8 cellular contexts compared by ENCODE assay signal in genomic region chr21:44845418-44846200, GRCh38. TPM values are rescaled to one million over a fixed set of nuclear protein-coding genes. Genes with fewer than 3 reads are reported as not detected.
A peak's percentile ranks its signal among the peaks of the same experiment; 100 is the strongest.
DNase-seq lines count a peak whose midpoint lies in the region; ATAC-seq, FAIRE-seq and TF ChIP-seq lines count a peak whose summit lies in the region.

No MANE protein-coding gene starts in this region.

- CTCF ChIA-PET in IMR-90 (lab: Yijun Ruan, JAX): no interaction called here

- no peak overlapping the region for H4K91ac ChIP-seq in IMR-90 (ENCODE audit: insufficient read depth, low read depth, low read length)

- H2BK15ac ChIP-seq in IMR-90 (ENCODE audit: low read depth, low read length): no peak overlapping the region

- peak; percentile 43 for TF ChIP-seq CTCF in IMR-90 (conservative IDR thresholded peaks at IDR 0.05; ENCODE audit: low read depth, low read length)
- TF ChIP-seq CTCF in bronchial epithelial cell (IDR thresholded peaks at IDR 0.05; ENCODE audit: insufficient read depth, low read length, severe bottlenecking): peak; percentile 57

- BruUV-seq in IMR-90 (replicated peaks; lab: Mats Ljungman, UMichigan): no TSS peak

- H3K27ac ChIP-seq in IMR-90 (ENCODE audit: insufficient read depth, low read length): no peak overlapping the region

- no peak overlapping the region for H3K18ac ChIP-seq in IMR-90 (ENCODE audit: low read depth, low read length)

- peaks cover 3 to 11% of the 10 kb centered on the region in 2 experiments; a peak in 1 of 4 replicates for H3K79me1 ChIP-seq in IMR-90 (ENCODE audit: low read depth in 1 of 2, low read length in 2 of 2)

- H3K27me3 ChIP-seq in IMR-90 (ENCODE audit: control insufficient read depth, insufficient read depth, low read length) (peaks cover 20% of the 10 kb centered on the region), bronchial epithelial cell (ENCODE audit: control insufficient read depth, insufficient read depth, low read length) (no peaks in the 10 kb centered on the region)

- no peak overlapping the region for H3K9ac ChIP-seq in IMR-90 (ENCODE audit: low read depth, low read length)

- WGBS in IMR-90 (ENCODE audit: extremely low coverage in 2 of 2, insufficient read length in 1 of 2), 2 experiments: 5% methylated on average over 10 of the region's 34 CpGs; no CpG with 5 or more reads in 1 of the 2 experiments

- no peak for TF ChIP-seq POLR2A in IMR-90 (IDR thresholded peaks at IDR 0.05; ENCODE audit: low read depth, low read length)

- DNase-seq in NCI-H2029 (lab: John Stamatoyannopoulos, UW): peak; percentile 32
- no peak for DNase-seq in NCI-H2029 treated with DMSO at 0.1 percent for 48 hours (lab: John Stamatoyannopoulos, UW)
- DNase-seq in IMR-90: peak; percentile 24
- DNase-seq in T-helper 22 cell (ENCODE audit: low read depth): peak; percentile 23
- DNase-seq in bronchial epithelial cell (ENCODE audit: low read depth): no peak
- peak; percentile 94 for DNase-seq in islet precursor cell
- peak; percentile 21 for DNase-seq in stimulated activated CD4-positive, alpha-beta T cell treated with anti-CD3 and anti-CD28 coated beads, Interleukin-2, amount 100 ng/mL, for 4 hours (ENCODE audit: low read depth)

- H3K23ac ChIP-seq in IMR-90 (ENCODE audit: low read depth, low read length): no peak overlapping the region

- H3K4me2 ChIP-seq in IMR-90 (ENCODE audit: low read depth, low read length): peak overlapping the region; percentile 51

- H2BK120ac ChIP-seq in IMR-90 (ENCODE audit: low read depth, low read length): no peak overlapping the region

- no peaks in the 10 kb centered on the region for H3K9me3 ChIP-seq in IMR-90 (ENCODE audit: control insufficient read depth, insufficient read depth, low read length)

- H3K56ac ChIP-seq in IMR-90 (ENCODE audit: extremely low read depth, insufficient read depth, low read length): no peak overlapping the region

- peak overlapping the region in 1 of 2 experiments; percentile 9; a peak in 1 of 4 replicates for H4K8ac ChIP-seq in IMR-90 (ENCODE audit: low read depth in 2 of 2, low read length in 2 of 2)

- H2AK9ac ChIP-seq in IMR-90 (replicated peaks; ENCODE audit: low read depth, low read length, poor library complexity): peak overlapping the region; percentile 58

- H3K9me1 ChIP-seq in IMR-90 (ENCODE audit: insufficient read depth, low read length): peaks cover 13% of the 10 kb centered on the region; the same call in 1 of the 2 replicates

- TF ChIP-seq RAD21 in IMR-90 (IDR thresholded peaks at IDR 0.05; ENCODE audit: low read length): peak; percentile 30; the same call in 1 of the 2 replicates

- H3K36me3 ChIP-seq in IMR-90 (ENCODE audit: control insufficient read depth, insufficient read depth, low read length) (peaks cover 17% of the 10 kb centered on the region), bronchial epithelial cell (ENCODE audit: control insufficient read depth, insufficient read depth, low read length) (peaks cover 9% of the 10 kb centered on the region)

- H3K4me1 ChIP-seq in IMR-90 (ENCODE audit: control insufficient read depth, insufficient read depth, low read length): peaks cover 2% of the 10 kb centered on the region; the same call in 1 of the 2 replicates

- dilution Hi-C loops in IMR-90 (cut with HindIII; ENCODE audit: low sequenced_read_pairs, unreplicated experiment): no loop called here

- H3K4me3 ChIP-seq in IMR-90 (ENCODE audit: insufficient read depth, low read depth, low read length): peak overlapping the region; percentile 13; the same call in 1 of the 2 replicates
- peak overlapping the region; percentile 28 for H3K4me3 ChIP-seq in bronchial epithelial cell (ENCODE audit: low read depth, low read length)

- H3K14ac ChIP-seq in IMR-90 (replicated peaks; ENCODE audit: low read depth, low read length): no peak overlapping the region

- H2BK5ac ChIP-seq in IMR-90 (ENCODE audit: low read depth, low read length, poor library complexity, severe bottlenecking): no peak overlapping the region

- H2AK5ac ChIP-seq in IMR-90 (ENCODE audit: low read depth, low read length): no peak overlapping the region

- H4K5ac ChIP-seq in IMR-90 (ENCODE audit: low read depth, low read length): no peak overlapping the region

- POLR2A ChIA-PET in IMR-90 (lab: Charles Lee; ENCODE audit: unreplicated experiment): interaction anchor here (1.2 kb wide), 1 partner anchor 28 kb away, joined by 3 read pairs; no protein-coding TSS in a partner anchor

- no peak for FAIRE-seq in bronchial epithelial cell (lab: Jason Lieb, UNC)

- no peaks in the 10 kb centered on the region; the same call in 1 of the 2 replicates for H4K20me1 ChIP-seq in IMR-90 (ENCODE audit: insufficient read depth, low read length)

- peak; percentile 88 for ATAC-seq in IMR-90 (ENCODE audit: low read depth)
- ATAC-seq in GM21737 (IDR thresholded peaks at IDR 0.05; ENCODE audit: unreplicated experiment): no peak

- peak overlapping the region; percentile 83 for H2AFZ ChIP-seq in IMR-90 (replicated peaks; ENCODE audit: low read length, poor library complexity)

- in situ Hi-C loops in IMR-90 (cut with MboI; ENCODE audit: low sequenced_read_pairs): no loop called here

- H2BK20ac ChIP-seq in IMR-90 (ENCODE audit: low read depth, low read length): no peak overlapping the region

- no peak overlapping the region; the same call in 1 of the 2 replicates for H3K4ac ChIP-seq in IMR-90 (ENCODE audit: low read depth, low read length)

- intact Hi-C loops in IMR-90 (cut with micrococcal nuclease): no loop called here

TF ChIP-seq in IMR-90, 13 proteins besides CTCF, POLR2A, EP300 and RAD21:
- TF ChIP-seq SMC3 (IDR thresholded peaks at IDR 0.05; ENCODE audit: low read depth, low read length): peak; percentile 23
- TF ChIP-seq FOS (IDR thresholded peaks at IDR 0.05; ENCODE audit: low read depth, low read length): no peak
- TF ChIP-seq CEBPB (IDR thresholded peaks at IDR 0.05; ENCODE audit: low read depth, low read length): peak; percentile 9; the same call in 1 of the 2 replicates
- TF ChIP-seq RFX5 (IDR thresholded peaks at IDR 0.05; ENCODE audit: low read depth, low read length): no peak

RNA-seq across cellular contexts. Expression of gene SUMO3, which starts 27.7 kb away (rescaled TPM):
- total RNA-seq in IMR-90 (2012; rRNA removed) (64.9 and 103 TPM in 2 replicates), bronchial epithelial cell (103 and 131 TPM in 2 replicates)
- 101 and 104 TPM in 2 replicates for polyA plus RNA-seq in IMR-90 (2012; rRNA removed)
- polyA plus RNA-seq in IMR-90 (2012; cell fraction: cytosol; rRNA removed): 73.7 and 82.6 TPM in 2 replicates
- polyA plus RNA-seq in IMR-90 (2012; cell fraction: nucleus; rRNA removed; ENCODE audit: low replicate concordance): 23.5 and 36.3 TPM in 2 replicates

RNA-seq across cellular contexts. Expression of gene PTTG1IP, which starts 27.9 kb away (rescaled TPM):
- total RNA-seq in IMR-90 (2012; rRNA removed) (194 and 230 TPM in 2 replicates), bronchial epithelial cell (107 and 124 TPM in 2 replicates)
- polyA plus RNA-seq in IMR-90 (2012; rRNA removed): 156 and 167 TPM in 2 replicates
- 112 and 137 TPM in 2 replicates for polyA plus RNA-seq in IMR-90 (2012; cell fraction: cytosol; rRNA removed)
- polyA plus RNA-seq in IMR-90 (2012; cell fraction: nucleus; rRNA removed; ENCODE audit: low replicate concordance): 67.9 and 125 TPM in 2 replicates

RNA-seq across cellular contexts. Expression of gene UBE2G2, which starts 44.0 kb away (rescaled TPM):
- total RNA-seq in IMR-90 (2012; rRNA removed) (65.4 and 75.8 TPM in 2 replicates), bronchial epithelial cell (67.4 and 70.0 TPM in 2 replicates)
- polyA plus RNA-seq in IMR-90 (2012; rRNA removed): 81.9 and 91.7 TPM in 2 replicates
- polyA plus RNA-seq in IMR-90 (2012; cell fraction: cytosol; rRNA removed): 51.8 and 81.4 TPM in 2 replicates
- 112 and 205 TPM in 2 replicates for polyA plus RNA-seq in IMR-90 (2012; cell fraction: nucleus; rRNA removed; ENCODE audit: low replicate concordance)

Comparison
In these comparisons a context has a peak if more than half of its experiments do, and no peak if none do; other contexts are left out.
1. DNase-seq: peak in NCI-H2029 (single experiment), IMR-90 (single experiment), T-helper 22 cell (single experiment), islet precursor cell (single experiment) and stimulated activated CD4-positive, alpha-beta T cell treated with anti-CD3 and anti-CD28 coated beads, Interleukin-2, amount 100 ng/mL, for 4 hours (single experiment); none in NCI-H2029 treated with DMSO at 0.1 percent for 48 hours (single experiment) and bronchial epithelial cell (single experiment).